Comparison of ENCODE assay signal across 1 cellular context in the genomic region with DNA sequence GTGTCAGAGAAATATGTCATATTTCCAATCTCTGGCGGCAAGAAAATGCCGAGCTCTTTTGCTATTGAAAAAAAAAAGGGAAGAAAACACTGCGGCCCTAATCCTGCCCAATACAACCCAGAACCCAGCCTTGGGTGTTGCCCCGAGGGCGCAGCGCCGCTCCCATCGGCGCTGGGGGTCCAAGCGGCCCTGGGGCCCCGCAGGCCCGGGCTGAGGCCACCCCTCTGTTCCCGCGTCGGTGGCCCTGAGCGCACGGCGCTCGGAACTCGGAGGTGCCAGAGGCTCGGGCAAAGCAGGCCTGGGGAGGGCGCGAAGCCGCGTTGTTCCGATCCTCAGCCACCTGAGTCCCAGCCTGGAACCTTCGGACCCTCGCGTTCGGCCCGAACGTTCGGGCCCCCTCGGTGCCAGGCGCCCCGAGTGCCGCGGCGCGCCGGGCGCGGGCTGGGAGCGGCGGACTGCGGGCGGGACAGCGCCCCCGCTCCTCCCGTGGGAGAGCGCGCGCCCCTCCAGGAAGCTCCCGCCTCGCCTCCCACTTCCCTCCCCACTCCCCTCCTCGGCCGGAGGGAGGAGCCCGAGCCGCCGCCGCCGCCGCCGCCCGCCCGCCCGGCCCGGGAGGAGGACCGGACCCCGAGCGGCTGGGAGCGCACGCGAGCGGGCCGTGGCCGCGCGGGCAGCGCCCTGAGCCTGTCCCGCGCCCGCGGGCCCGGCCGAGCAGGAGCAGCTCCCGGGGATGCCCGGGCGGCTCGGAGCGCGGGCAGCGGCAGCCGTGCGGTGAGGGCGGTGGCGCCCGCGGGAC.
TF ChIP-seq lines count a peak whose summit lies in the region.

A gene (plus strand): TSS at position 594 of the 796 bp plus-strand sequence. CDS start 18,160 bp downstream, outside the sequence.

TF ChIP-seq in HepG2, 621 proteins besides CTCF, POLR2A, EP300 and RAD21 (continued from another document and continues in another):
- TF ChIP-seq, protein P1, sequence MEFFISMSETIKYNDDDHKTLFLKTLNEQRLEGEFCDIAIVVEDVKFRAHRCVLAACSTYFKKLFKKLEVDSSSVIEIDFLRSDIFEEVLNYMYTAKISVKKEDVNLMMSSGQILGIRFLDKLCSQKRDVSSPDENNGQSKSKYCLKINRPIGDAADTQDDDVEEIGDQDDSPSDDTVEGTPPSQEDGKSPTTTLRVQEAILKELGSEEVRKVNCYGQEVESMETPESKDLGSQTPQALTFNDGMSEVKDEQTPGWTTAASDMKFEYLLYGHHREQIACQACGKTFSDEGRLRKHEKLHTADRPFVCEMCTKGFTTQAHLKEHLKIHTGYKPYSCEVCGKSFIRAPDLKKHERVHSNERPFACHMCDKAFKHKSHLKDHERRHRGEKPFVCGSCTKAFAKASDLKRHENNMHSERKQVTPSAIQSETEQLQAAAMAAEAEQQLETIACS (CRISPR knock-in tag; IDR thresholded peaks at IDR 0.05): no peak; the same call in 1 of the 2 replicates
- TF ChIP-seq ZNF296 (CRISPR knock-in tag; conservative IDR thresholded peaks at IDR 0.05) (no peak), ISL2 (CRISPR knock-in tag; IDR thresholded peaks at IDR 0.05) (no peak), SOX13 (IDR thresholded peaks at IDR 0.05) (no peak), SOX13 (CRISPR knock-in tag; conservative IDR thresholded peaks at IDR 0.05 in 1 of 2, IDR thresholded peaks at IDR 0.05 in 1 of 2) (no peak), PHF5A (CRISPR knock-in tag; IDR thresholded peaks at IDR 0.05; ENCODE audit: low read depth, unreplicated experiment) (no peak), TAF1 (CRISPR knock-in tag; IDR thresholded peaks at IDR 0.05) (no peak), JARID2 (CRISPR knock-in tag; IDR thresholded peaks at IDR 0.05; ENCODE audit: insufficient replicate concordance) (no peak), KDM3A (CRISPR knock-in tag; IDR thresholded peaks at IDR 0.05; ENCODE audit: low read depth) (no peak), YEATS4 (CRISPR knock-in tag; IDR thresholded peaks at IDR 0.05; ENCODE audit: borderline replicate concordance) (no peak), CEBPB (IDR thresholded peaks at IDR 0.05; ENCODE audit: borderline replicate concordance, low read depth, low read length) (no peak), SNAI1 (CRISPR knock-in tag; IDR thresholded peaks at IDR 0.05; ENCODE audit: borderline replicate concordance) (no peak), KDM1A (CRISPR knock-in tag; IDR thresholded peaks at IDR 0.05) (no peak), ZFP62 (CRISPR knock-in tag; IDR thresholded peaks at IDR 0.05) (no peak), SSRP1 (CRISPR knock-in tag; IDR thresholded peaks at IDR 0.05) (no peak), TP53 (CRISPR knock-in tag; conservative IDR thresholded peaks at IDR 0.05) (no peak), ZNF143 (CRISPR knock-in tag; IDR thresholded peaks at IDR 0.05) (no peak), ZNF720 (CRISPR knock-in tag; IDR thresholded peaks at IDR 0.05) (no peak), GATA4 (IDR thresholded peaks at IDR 0.05; ENCODE audit: borderline replicate concordance, low read depth) (no peak), ZNF33A (CRISPR knock-in tag; IDR thresholded peaks at IDR 0.05; ENCODE audit: borderline replicate concordance) (no peak)
- TF ChIP-seq, protein P2, sequence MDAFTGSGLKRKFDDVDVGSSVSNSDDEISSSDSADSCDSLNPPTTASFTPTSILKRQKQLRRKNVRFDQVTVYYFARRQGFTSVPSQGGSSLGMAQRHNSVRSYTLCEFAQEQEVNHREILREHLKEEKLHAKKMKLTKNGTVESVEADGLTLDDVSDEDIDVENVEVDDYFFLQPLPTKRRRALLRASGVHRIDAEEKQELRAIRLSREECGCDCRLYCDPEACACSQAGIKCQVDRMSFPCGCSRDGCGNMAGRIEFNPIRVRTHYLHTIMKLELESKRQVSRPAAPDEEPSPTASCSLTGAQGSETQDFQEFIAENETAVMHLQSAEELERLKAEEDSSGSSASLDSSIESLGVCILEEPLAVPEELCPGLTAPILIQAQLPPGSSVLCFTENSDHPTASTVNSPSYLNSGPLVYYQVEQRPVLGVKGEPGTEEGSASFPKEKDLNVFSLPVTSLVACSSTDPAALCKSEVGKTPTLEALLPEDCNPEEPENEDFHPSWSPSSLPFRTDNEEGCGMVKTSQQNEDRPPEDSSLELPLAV (CRISPR knock-in tag; conservative IDR thresholded peaks at IDR 0.05; ENCODE audit: low read depth): no peak
- TF ChIP-seq, protein P3, sequence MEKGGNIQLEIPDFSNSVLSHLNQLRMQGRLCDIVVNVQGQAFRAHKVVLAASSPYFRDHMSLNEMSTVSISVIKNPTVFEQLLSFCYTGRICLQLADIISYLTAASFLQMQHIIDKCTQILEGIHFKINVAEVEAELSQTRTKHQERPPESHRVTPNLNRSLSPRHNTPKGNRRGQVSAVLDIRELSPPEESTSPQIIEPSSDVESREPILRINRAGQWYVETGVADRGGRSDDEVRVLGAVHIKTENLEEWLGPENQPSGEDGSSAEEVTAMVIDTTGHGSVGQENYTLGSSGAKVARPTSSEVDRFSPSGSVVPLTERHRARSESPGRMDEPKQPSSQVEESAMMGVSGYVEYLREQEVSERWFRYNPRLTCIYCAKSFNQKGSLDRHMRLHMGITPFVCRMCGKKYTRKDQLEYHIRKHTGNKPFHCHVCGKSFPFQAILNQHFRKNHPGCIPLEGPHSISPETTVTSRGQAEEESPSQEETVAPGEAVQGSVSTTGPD (CRISPR knock-in tag; IDR thresholded peaks at IDR 0.05): no peak
- TF ChIP-seq, protein P4, sequence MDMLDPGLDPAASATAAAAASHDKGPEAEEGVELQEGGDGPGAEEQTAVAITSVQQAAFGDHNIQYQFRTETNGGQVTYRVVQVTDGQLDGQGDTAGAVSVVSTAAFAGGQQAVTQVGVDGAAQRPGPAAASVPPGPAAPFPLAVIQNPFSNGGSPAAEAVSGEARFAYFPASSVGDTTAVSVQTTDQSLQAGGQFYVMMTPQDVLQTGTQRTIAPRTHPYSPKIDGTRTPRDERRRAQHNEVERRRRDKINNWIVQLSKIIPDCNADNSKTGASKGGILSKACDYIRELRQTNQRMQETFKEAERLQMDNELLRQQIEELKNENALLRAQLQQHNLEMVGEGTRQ (IDR thresholded peaks at IDR 0.05; ENCODE audit: low read depth, low read length): no peak
- TF ChIP-seq, protein P4 (CRISPR knock-in tag; IDR thresholded peaks at IDR 0.05; ENCODE audit: borderline replicate concordance): no peak
- TF ChIP-seq, protein P5, sequence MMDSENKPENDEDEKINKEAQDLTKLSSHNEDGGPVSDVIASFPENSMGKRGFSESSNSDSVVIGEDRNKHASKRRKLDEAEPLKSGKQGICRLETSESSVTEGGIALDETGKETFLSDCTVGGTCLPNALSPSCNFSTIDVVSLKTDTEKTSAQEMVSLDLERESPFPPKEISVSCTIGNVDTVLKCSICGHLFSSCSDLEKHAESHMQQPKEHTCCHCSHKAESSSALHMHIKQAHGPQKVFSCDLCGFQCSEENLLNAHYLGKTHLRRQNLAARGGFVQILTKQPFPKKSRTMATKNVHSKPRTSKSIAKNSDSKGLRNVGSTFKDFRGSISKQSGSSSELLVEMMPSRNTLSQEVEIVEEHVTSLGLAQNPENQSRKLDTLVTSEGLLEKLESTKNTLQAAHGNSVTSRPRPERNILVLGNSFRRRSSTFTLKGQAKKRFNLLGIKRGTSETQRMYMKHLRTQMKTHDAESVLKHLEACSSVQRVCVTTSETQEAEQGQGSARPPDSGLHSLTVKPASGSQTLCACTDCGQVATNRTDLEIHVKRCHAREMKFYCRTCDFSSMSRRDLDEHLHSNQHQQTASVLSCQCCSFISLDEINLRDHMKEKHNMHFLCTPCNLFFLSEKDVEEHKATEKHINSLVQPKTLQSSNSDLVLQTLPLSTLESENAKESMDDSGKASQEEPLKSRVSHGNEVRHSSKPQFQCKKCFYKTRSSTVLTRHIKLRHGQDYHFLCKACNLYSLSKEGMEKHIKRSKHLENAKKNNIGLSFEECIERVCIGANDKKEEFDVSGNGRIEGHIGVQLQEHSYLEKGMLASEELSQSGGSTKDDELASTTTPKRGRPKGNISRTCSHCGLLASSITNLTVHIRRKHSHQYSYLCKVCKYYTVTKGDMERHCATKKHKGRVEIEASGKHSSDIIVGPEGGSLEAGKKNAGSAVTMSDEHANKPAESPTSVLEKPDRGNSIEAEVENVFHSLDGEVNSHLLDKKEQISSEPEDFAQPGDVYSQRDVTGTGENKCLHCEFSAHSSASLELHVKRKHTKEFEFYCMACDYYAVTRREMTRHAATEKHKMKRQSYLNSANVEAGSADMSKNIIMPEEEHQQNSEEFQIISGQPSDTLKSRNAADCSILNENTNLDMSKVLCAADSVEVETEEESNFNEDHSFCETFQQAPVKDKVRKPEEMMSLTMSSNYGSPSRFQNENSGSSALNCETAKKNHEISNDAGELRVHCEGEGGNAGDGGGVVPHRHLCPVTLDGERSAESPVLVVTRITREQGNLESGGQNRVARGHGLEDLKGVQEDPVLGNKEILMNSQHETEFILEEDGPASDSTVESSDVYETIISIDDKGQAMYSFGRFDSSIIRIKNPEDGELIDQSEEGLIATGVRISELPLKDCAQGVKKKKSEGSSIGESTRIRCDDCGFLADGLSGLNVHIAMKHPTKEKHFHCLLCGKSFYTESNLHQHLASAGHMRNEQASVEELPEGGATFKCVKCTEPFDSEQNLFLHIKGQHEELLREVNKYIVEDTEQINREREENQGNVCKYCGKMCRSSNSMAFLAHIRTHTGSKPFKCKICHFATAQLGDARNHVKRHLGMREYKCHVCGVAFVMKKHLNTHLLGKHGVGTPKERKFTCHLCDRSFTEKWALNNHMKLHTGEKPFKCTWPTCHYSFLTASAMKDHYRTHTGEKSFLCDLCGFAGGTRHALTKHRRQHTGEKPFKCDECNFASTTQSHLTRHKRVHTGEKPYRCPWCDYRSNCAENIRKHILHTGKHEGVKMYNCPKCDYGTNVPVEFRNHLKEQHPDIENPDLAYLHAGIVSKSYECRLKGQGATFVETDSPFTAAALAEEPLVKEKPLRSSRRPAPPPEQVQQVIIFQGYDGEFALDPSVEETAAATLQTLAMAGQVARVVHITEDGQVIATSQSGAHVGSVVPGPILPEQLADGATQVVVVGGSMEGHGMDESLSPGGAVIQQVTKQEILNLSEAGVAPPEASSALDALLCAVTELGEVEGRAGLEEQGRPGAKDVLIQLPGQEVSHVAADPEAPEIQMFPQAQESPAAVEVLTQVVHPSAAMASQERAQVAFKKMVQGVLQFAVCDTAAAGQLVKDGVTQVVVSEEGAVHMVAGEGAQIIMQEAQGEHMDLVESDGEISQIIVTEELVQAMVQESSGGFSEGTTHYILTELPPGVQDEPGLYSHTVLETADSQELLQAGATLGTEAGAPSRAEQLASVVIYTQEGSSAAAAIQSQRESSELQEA (CRISPR knock-in tag; IDR thresholded peaks at IDR 0.05; ENCODE audit: not compliant biosample characterization): no peak
- TF ChIP-seq, protein P6, sequence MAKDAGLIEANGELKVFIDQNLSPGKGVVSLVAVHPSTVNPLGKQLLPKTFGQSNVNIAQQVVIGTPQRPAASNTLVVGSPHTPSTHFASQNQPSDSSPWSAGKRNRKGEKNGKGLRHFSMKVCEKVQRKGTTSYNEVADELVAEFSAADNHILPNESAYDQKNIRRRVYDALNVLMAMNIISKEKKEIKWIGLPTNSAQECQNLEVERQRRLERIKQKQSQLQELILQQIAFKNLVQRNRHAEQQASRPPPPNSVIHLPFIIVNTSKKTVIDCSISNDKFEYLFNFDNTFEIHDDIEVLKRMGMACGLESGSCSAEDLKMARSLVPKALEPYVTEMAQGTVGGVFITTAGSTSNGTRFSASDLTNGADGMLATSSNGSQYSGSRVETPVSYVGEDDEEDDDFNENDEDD (CRISPR knock-in tag; IDR thresholded peaks at IDR 0.05; ENCODE audit: borderline replicate concordance): no peak
- TF ChIP-seq, protein P7, sequence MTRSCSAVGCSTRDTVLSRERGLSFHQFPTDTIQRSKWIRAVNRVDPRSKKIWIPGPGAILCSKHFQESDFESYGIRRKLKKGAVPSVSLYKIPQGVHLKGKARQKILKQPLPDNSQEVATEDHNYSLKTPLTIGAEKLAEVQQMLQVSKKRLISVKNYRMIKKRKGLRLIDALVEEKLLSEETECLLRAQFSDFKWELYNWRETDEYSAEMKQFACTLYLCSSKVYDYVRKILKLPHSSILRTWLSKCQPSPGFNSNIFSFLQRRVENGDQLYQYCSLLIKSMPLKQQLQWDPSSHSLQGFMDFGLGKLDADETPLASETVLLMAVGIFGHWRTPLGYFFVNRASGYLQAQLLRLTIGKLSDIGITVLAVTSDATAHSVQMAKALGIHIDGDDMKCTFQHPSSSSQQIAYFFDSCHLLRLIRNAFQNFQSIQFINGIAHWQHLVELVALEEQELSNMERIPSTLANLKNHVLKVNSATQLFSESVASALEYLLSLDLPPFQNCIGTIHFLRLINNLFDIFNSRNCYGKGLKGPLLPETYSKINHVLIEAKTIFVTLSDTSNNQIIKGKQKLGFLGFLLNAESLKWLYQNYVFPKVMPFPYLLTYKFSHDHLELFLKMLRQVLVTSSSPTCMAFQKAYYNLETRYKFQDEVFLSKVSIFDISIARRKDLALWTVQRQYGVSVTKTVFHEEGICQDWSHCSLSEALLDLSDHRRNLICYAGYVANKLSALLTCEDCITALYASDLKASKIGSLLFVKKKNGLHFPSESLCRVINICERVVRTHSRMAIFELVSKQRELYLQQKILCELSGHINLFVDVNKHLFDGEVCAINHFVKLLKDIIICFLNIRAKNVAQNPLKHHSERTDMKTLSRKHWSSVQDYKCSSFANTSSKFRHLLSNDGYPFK (CRISPR knock-in tag; IDR thresholded peaks at IDR 0.05; ENCODE audit: borderline replicate concordance): no peak
- TF ChIP-seq, protein P8, sequence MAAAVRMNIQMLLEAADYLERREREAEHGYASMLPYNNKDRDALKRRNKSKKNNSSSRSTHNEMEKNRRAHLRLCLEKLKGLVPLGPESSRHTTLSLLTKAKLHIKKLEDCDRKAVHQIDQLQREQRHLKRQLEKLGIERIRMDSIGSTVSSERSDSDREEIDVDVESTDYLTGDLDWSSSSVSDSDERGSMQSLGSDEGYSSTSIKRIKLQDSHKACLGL (CRISPR knock-in tag; IDR thresholded peaks at IDR 0.05): no peak; the same call in 1 of the 2 replicates
- TF ChIP-seq, protein P9, sequence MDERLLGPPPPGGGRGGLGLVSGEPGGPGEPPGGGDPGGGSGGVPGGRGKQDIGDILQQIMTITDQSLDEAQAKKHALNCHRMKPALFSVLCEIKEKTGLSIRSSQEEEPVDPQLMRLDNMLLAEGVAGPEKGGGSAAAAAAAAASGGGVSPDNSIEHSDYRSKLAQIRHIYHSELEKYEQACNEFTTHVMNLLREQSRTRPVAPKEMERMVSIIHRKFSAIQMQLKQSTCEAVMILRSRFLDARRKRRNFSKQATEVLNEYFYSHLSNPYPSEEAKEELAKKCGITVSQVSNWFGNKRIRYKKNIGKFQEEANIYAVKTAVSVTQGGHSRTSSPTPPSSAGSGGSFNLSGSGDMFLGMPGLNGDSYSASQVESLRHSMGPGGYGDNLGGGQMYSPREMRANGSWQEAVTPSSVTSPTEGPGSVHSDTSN (CRISPR knock-in tag; IDR thresholded peaks at IDR 0.05): no peak
- TF ChIP-seq, protein P10, sequence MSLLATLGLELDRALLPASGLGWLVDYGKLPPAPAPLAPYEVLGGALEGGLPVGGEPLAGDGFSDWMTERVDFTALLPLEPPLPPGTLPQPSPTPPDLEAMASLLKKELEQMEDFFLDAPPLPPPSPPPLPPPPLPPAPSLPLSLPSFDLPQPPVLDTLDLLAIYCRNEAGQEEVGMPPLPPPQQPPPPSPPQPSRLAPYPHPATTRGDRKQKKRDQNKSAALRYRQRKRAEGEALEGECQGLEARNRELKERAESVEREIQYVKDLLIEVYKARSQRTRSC (CRISPR knock-in tag; IDR thresholded peaks at IDR 0.05; ENCODE audit: low read depth): no peak
